8 cellular contexts compared by ENCODE assay signal in genomic region chr1:167553136-167554027, GRCh38. TPM values are rescaled to one million over a fixed set of nuclear protein-coding genes. Genes with fewer than 3 reads are reported as not detected.
A peak's percentile ranks its signal among the peaks of the same experiment; 100 is the strongest.
DNase-seq lines count a peak whose midpoint lies in the region; ATAC-seq lines count a peak whose summit lies in the region.

TSS of gene CREG1 (minus strand) at chr1:167553762.

- H3K4me1 Mint-ChIP-seq in activated CD8-positive, alpha-beta memory T cell treated with anti-CD3 and anti-CD28 coated beads, Interleukin-2, amount 10 ng/mL, durations not matched to agents 7 days and 5 days, result peaks cover 37% of the 10 kb centered on the region

- no CpG with 5 or more reads among the region's 90 CpGs for WGBS in mesendoderm (ENCODE audit: extremely low coverage, insufficient coverage, low lambda C conversion rate)

- no peak within 1 kb of the TSS for H3K23ac ChIP-seq in mesendoderm (ENCODE audit: low read length)

- peak within 1 kb of the TSS; percentile 77 for H3K4me3 Mint-ChIP-seq in activated CD8-positive, alpha-beta memory T cell treated with anti-CD3 and anti-CD28 coated beads, Interleukin-2, amount 10 ng/mL, durations not matched to agents 7 days and 5 days

- H3K56ac ChIP-seq in mesendoderm (ENCODE audit: low read length), result peak within 1 kb of the TSS; percentile 91

- H3K18ac ChIP-seq in mesendoderm (ENCODE audit: low read length), result no peak within 1 kb of the TSS

- no peaks in the 10 kb centered on the region for H3K79me2 ChIP-seq in mesendoderm (ENCODE audit: control insufficient read depth, insufficient read depth, low read length)

- H3K36me3 ChIP-seq in NT2/D1 (ENCODE audit: insufficient read depth, insufficient read length, low read length), result no peaks in the 10 kb centered on the region
- H3K36me3 ChIP-seq in endocrine pancreas (ENCODE audit: control insufficient read depth, insufficient read depth, low read length), result no peaks in the 10 kb centered on the region
- no peaks in the 10 kb centered on the region for H3K36me3 ChIP-seq in mesendoderm (ENCODE audit: control insufficient read depth, insufficient read depth, low read length)

- no peak within 1 kb of the TSS for H2BK15ac ChIP-seq in mesendoderm (replicated peaks; ENCODE audit: low read depth)

- H3K9me3 ChIP-seq in NT2/D1 (ENCODE audit: insufficient read depth, low read length), result no peaks in the 10 kb centered on the region
- H3K9me3 ChIP-seq in endocrine pancreas (ENCODE audit: control insufficient read depth, low read length), result no peaks in the 10 kb centered on the region

- H4K5ac ChIP-seq in mesendoderm (ENCODE audit: low read length), result no peak within 1 kb of the TSS

- peak within 1 kb of the TSS; percentile 62 for H3K27ac Mint-ChIP-seq in activated CD8-positive, alpha-beta memory T cell treated with anti-CD3 and anti-CD28 coated beads, Interleukin-2, amount 10 ng/mL, durations not matched to agents 7 days and 5 days

- H3K79me1 ChIP-seq in mesendoderm (ENCODE audit: low read length), result peaks cover 3% of the 10 kb centered on the region

- H2AK5ac ChIP-seq in mesendoderm (ENCODE audit: low read length), result no peak within 1 kb of the TSS

- no peaks in the 10 kb centered on the region for H3K9me3 Mint-ChIP-seq in activated CD8-positive, alpha-beta memory T cell treated with anti-CD3 and anti-CD28 coated beads, Interleukin-2, amount 10 ng/mL, durations not matched to agents 7 days and 5 days (ENCODE audit: low read depth)

- H3K27me3 Mint-ChIP-seq in activated CD8-positive, alpha-beta memory T cell treated with anti-CD3 and anti-CD28 coated beads, Interleukin-2, amount 10 ng/mL, durations not matched to agents 7 days and 5 days, result peaks cover 4% of the 10 kb centered on the region

- peak within 1 kb of the TSS; percentile 70 for H4K8ac ChIP-seq in mesendoderm (ENCODE audit: low read depth, low read length)

- DNase-seq in COR-L47 (lab: John Stamatoyannopoulos, UW) (peak; percentile 89), HUDEP-2 (lab: John Stamatoyannopoulos, UW; ENCODE audit: unreplicated experiment in 76 of 76) (peak in 74 of 76 experiments; percentile 29 to 93 (median 84)), NT2/D1 (ENCODE audit: low read depth, low spot score) (peak; percentile 97), mesendoderm (peak; percentile 97)
- peak; percentile 92 for DNase-seq in activated CD8-positive, alpha-beta memory T cell treated with anti-CD3 and anti-CD28 coated beads, Interleukin-2, amount 10 ng/mL, durations not matched to agents 7 days and 5 days
- peak; percentile 64 for DNase-seq in stimulated activated CD8-positive, alpha-beta memory T cell treated with anti-CD3 and anti-CD28 coated beads, Interleukin-15, amount 100 ng/mL, for 1 hour (ENCODE audit: low read depth)

- H3K27ac ChIP-seq in mesendoderm (ENCODE audit: low read depth, low read length), result no peak within 1 kb of the TSS

- CTCF ChIA-PET in activated CD8-positive, alpha-beta memory T cell treated with anti-CD3 and anti-CD28 coated beads, Interleukin-2, amount 10 ng/mL, durations not matched to agents 7 days and 5 days (lab: Charles Lee), result interaction anchor here (0.8 to 11.6 kb wide), 22 partner anchors 8 to 643 kb away, joined by 3 to 114 read pairs (median 5); no protein-coding TSS in a partner anchor

- H3K4me1 ChIP-seq in NT2/D1 (ENCODE audit: insufficient read depth, insufficient read length), result peaks cover 3% of the 10 kb centered on the region
- no peaks in the 10 kb centered on the region for H3K4me1 ChIP-seq in endocrine pancreas (ENCODE audit: control insufficient read depth, insufficient read depth, low read length)
- H3K4me1 ChIP-seq in mesendoderm (ENCODE audit: control insufficient read depth, low read depth, low read length), result no peaks in the 10 kb centered on the region

- peaks cover 18% of the 10 kb centered on the region for H3K27me3 ChIP-seq in NT2/D1 (ENCODE audit: insufficient read depth, insufficient read length)
- no peaks in the 10 kb centered on the region for H3K27me3 ChIP-seq in endocrine pancreas (ENCODE audit: control insufficient read depth, insufficient read depth, low read length)
- no peaks in the 10 kb centered on the region for H3K27me3 ChIP-seq in mesendoderm (ENCODE audit: insufficient read depth, low read length, poor library complexity)

- no peak within 1 kb of the TSS for H3K4ac ChIP-seq in mesendoderm (ENCODE audit: low read depth, low read length)

- H3K4me3 ChIP-seq in NT2/D1 (ENCODE audit: insufficient read length, low read depth) (peak within 1 kb of the TSS; percentile 83), endocrine pancreas (ENCODE audit: control insufficient read depth, insufficient read depth, low read length) (peak within 1 kb of the TSS; percentile 81), mesendoderm (ENCODE audit: low read length) (peak within 1 kb of the TSS; percentile 71)

- ATAC-seq in GM21381 (IDR thresholded peaks at IDR 0.05; ENCODE audit: unreplicated experiment), result peak; percentile 99
- peak; percentile 100 for ATAC-seq in activated CD8-positive, alpha-beta memory T cell treated with anti-CD3 and anti-CD28 coated beads, Interleukin-2, amount 10 ng/mL, durations not matched to agents 7 days and 5 days

- H2BK120ac ChIP-seq in mesendoderm (ENCODE audit: low read depth, low read length), result no peak within 1 kb of the TSS

- H2BK5ac ChIP-seq in mesendoderm (ENCODE audit: low read length), result no peak within 1 kb of the TSS

- H3K36me3 Mint-ChIP-seq in activated CD8-positive, alpha-beta memory T cell treated with anti-CD3 and anti-CD28 coated beads, Interleukin-2, amount 10 ng/mL, durations not matched to agents 7 days and 5 days, result no peaks in the 10 kb centered on the region

- H3K4me2 ChIP-seq in mesendoderm (ENCODE audit: low read length), result peak within 1 kb of the TSS; percentile 94

- H3K9ac ChIP-seq in NT2/D1 (ENCODE audit: insufficient read length, low read depth) (peak within 1 kb of the TSS; percentile 86), endocrine pancreas (ENCODE audit: control insufficient read depth, insufficient read depth, low read length) (peak within 1 kb of the TSS; percentile 66), mesendoderm (ENCODE audit: low read length) (peak within 1 kb of the TSS; percentile 81)

RNA-seq across cellular contexts. Expression of gene CREG1, which starts in this region (rescaled TPM):
- 10 to 100 TPM; 12.7 to 15.8 TPM for total RNA-seq in activated CD8-positive, alpha-beta memory T cell treated with anti-CD3 and anti-CD28 coated beads, Interleukin-2, amount 10 ng/mL, durations not matched to agents 7 days and 5 days
- polyA plus RNA-seq in mesendoderm (2013, experiment 1 of 2), result 28.3 TPM
- 27.9 TPM for polyA plus RNA-seq in mesendoderm (2013, experiment 2 of 2)
